Comparison of ENCODE assay signal across 16 cellular contexts in genomic region chr10:30673262-30673661, GRCh38. TPM values are rescaled to one million over a fixed set of nuclear protein-coding genes. Genes with fewer than 3 reads are reported as not detected.
"Had no signal": no experiment of that assay in that cellular context is flagged by ENCODE, and none has a peak within 500 bp of the region (broad histone marks: within the 10 kb centered on the region; RNA-seq: fewer than 3 reads in every experiment).

No MANE protein-coding gene starts in this region.

RNA-seq across cellular contexts. Expression of gene LYZL2, which starts 43.7 kb away (rescaled TPM):
- total RNA-seq: activated CD4-positive, alpha-beta memory T cell treated with anti-CD3 and anti-CD28 coated beads, Interleukin-2, amount 10 ng/mL, durations not matched to agents 7 days and 5 days; activated CD4-positive, alpha-beta T cell treated with anti-CD3 and anti-CD28 coated beads for 36 hours; activated CD4-positive, alpha-beta T cell treated with anti-CD3 and anti-CD28 coated beads, Interleukin-2, amount 10 ng/mL, durations not matched to agents 7 days and 5 days; activated CD8-positive, alpha-beta memory T cell treated with anti-CD3 and anti-CD28 coated beads, Interleukin-2, amount 10 ng/mL, durations not matched to agents 7 days and 5 days; activated CD8-positive, alpha-beta T cell treated with anti-CD3 and anti-CD28 coated beads, Interleukin-2, amount 10 ng/mL, durations not matched to agents 7 days and 5 days; activated naive CD8-positive, alpha-beta T cell treated with anti-CD3 and anti-CD28 coated beads, Interleukin-2, amount 10 ng/mL, durations not matched to agents 7 days and 5 days; activated T-helper 2 cell treated with anti-CD3 and anti-CD28 coated beads, Interferon-gamma antibody, Interleukin-2, Interleukin-4, amounts not matched to agents 10 μg/mL and 5 μg/mL and 100 μg/mL, durations not matched to agents 14 hours and 24 hours and 36 hours; ascending aorta; cardiac septum; cerebellum; T-cell; T-helper 1 cell treated with Interleukin-12 subunit alpha and Interleukin-12 subunit beta and Interleukin-4 antibody, amounts not matched to agents 30 ng/mL and 1 ng/mL, for 36 hours; T-helper 17 cell; T-helper 2 cell treated with Interferon-gamma antibody and Interleukin-4, amounts not matched to agents 100 ng/mL and 5 ng/mL, for 36 hours; WTC11 had no signal
- polyA plus RNA-seq: adipose tissue had no signal
